ENCODE assay signal across 18 cellular contexts in the genomic region with DNA sequence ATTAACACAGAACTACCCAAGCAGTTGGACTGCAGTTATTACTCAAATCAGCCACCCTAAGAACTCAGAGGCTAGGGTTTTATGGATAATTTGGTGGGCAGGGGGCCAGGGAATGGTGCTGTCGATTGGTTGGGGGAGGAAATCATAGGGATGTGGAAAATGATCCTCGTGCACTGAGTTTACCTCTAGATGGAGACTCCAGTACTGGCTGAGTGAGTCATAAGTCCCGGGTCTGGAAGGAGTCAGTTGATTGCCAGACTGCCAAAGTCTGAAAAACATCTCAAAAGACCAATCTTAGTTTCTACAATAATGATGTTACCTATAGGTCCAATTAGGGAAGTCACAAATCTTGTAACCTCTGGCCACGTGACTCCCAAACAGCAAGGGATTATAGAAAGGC.
DNase-seq lines count a peak whose midpoint lies in the region; ATAC-seq and TF ChIP-seq lines count a peak whose summit lies in the region.
"Had no signal": no experiment of that assay in that cellular context is flagged by ENCODE, and none has a peak within 500 bp of the region (broad histone marks: within the 10 kb centered on the region; RNA-seq: fewer than 3 reads in every experiment).

No MANE protein-coding gene starts in this region.

- no peak overlapping the region for H2BK12ac ChIP-seq in neuronal stem cell (ENCODE audit: low read length)

- H3K79me2 ChIP-seq in PC-3 (ENCODE audit: low read length) = no peaks in the 10 kb centered on the region

- WGBS in neuronal stem cell (ENCODE audit: extremely low coverage in 2 of 2, insufficient read length in 2 of 2, insufficient replicate concordance in 1 of 2), 2 donors = no CpG with 5 or more reads among the region's 4 CpGs

- ATAC-seq in PC-3 (0 out of 2 replicates have a peak, but pooled peaks have one; percentile 29), HG02763 (IDR thresholded peaks at IDR 0.05; ENCODE audit: unreplicated experiment) (no peak)
- ATAC-seq in activated CD4-positive, alpha-beta T cell treated with anti-CD3 and anti-CD28 coated beads for 36 hours = no peak
- ATAC-seq: mucosa of descending colon, SK-N-SH treated with all-trans-retinoic acid at 6 μM for 48 hours had no signal

- H3K27me3 ChIP-seq in PC-3 (ENCODE audit: low read length) (no peaks in the 10 kb centered on the region), neuronal stem cell (ENCODE audit: control insufficient read depth in 3 of 3, insufficient read depth in 3 of 3, low read depth in 1 of 3, low read length in 3 of 3) (no peaks in the 10 kb centered on the region)

- H3K27me3 Mint-ChIP-seq in activated CD4-positive, alpha-beta memory T cell treated with anti-CD3 and anti-CD28 coated beads for 36 hours = no peaks in the 10 kb centered on the region
- no peaks in the 10 kb centered on the region for H3K27me3 Mint-ChIP-seq in activated CD4-positive, alpha-beta T cell treated with anti-CD3 and anti-CD28 coated beads for 36 hours
- H3K27me3 Mint-ChIP-seq in activated T-helper 2 cell treated with anti-CD3 and anti-CD28 coated beads, Interferon-gamma antibody, Interleukin-2, Interleukin-4, amounts not matched to agents 10 μg/mL and 5 μg/mL and 100 μg/mL, durations not matched to agents 14 hours and 24 hours and 36 hours (ENCODE audit: low read depth) = no peaks in the 10 kb centered on the region

- H2BK120ac ChIP-seq in neuronal stem cell (ENCODE audit: low read depth, low read length) = no peak overlapping the region

- no peaks in the 10 kb centered on the region for H3K36me3 Mint-ChIP-seq in activated CD4-positive, alpha-beta memory T cell treated with anti-CD3 and anti-CD28 coated beads for 36 hours
- no peaks in the 10 kb centered on the region for H3K36me3 Mint-ChIP-seq in activated CD4-positive, alpha-beta T cell treated with anti-CD3 and anti-CD28 coated beads for 36 hours (ENCODE audit: low read depth)
- no peaks in the 10 kb centered on the region for H3K36me3 Mint-ChIP-seq in activated T-helper 2 cell treated with anti-CD3 and anti-CD28 coated beads, Interferon-gamma antibody, Interleukin-2, Interleukin-4, amounts not matched to agents 10 μg/mL and 5 μg/mL and 100 μg/mL, durations not matched to agents 14 hours and 24 hours and 36 hours (ENCODE audit: low read depth)

- no peak overlapping the region for H3K4me3 Mint-ChIP-seq in activated CD4-positive, alpha-beta memory T cell treated with anti-CD3 and anti-CD28 coated beads for 36 hours
- no peak overlapping the region for H3K4me3 Mint-ChIP-seq in activated CD4-positive, alpha-beta T cell treated with anti-CD3 and anti-CD28 coated beads for 36 hours
- no peak overlapping the region for H3K4me3 Mint-ChIP-seq in activated T-helper 2 cell treated with anti-CD3 and anti-CD28 coated beads, Interferon-gamma antibody, Interleukin-2, Interleukin-4, amounts not matched to agents 10 μg/mL and 5 μg/mL and 100 μg/mL, durations not matched to agents 14 hours and 24 hours and 36 hours (ENCODE audit: low read depth)

- H4K91ac ChIP-seq in neuronal stem cell (ENCODE audit: low read depth, low read length, poor library complexity) = no peak overlapping the region

- POLR2A ChIA-PET in PC-3 (lab: Charles Lee; ENCODE audit: unreplicated experiment) = no interaction called here
- POLR2A ChIA-PET in activated CD4-positive, alpha-beta memory T cell treated with anti-CD3 and anti-CD28 coated beads for 36 hours (lab: Charles Lee) = no interaction called here
- POLR2A ChIA-PET in activated CD4-positive, alpha-beta T cell treated with anti-CD3 and anti-CD28 coated beads for 36 hours (lab: Charles Lee) = no interaction called here

- CTCF ChIA-PET in PC-3 (lab: Charles Lee) = no interaction called here
- CTCF ChIA-PET in activated CD4-positive, alpha-beta memory T cell treated with anti-CD3 and anti-CD28 coated beads for 36 hours (lab: Charles Lee) = no interaction called here
- CTCF ChIA-PET in activated CD4-positive, alpha-beta T cell treated with anti-CD3 and anti-CD28 coated beads for 36 hours (lab: Charles Lee) = no interaction called here

- H3K9me2 ChIP-seq in PC-3 (replicated peaks; ENCODE audit: low read length) = no peaks in the 10 kb centered on the region

- DNase-seq in ELR (ENCODE audit: low read depth) (peak; percentile 19), PC-3 (peak; percentile 42), epithelial cell of proximal tubule (ENCODE audit: low read depth) (no peak), neuronal stem cell (ENCODE audit: low spot score) (peak; percentile 0)
- DNase-seq in activated CD4-positive, alpha-beta memory T cell treated with anti-CD3 and anti-CD28 coated beads for 36 hours = no peak
- DNase-seq in activated CD4-positive, alpha-beta T cell treated with anti-CD3 and anti-CD28 coated beads for 36 hours = no peak
- DNase-seq in activated T-helper 2 cell treated with anti-CD3 and anti-CD28 coated beads, Interferon-gamma antibody, Interleukin-2, Interleukin-4, amounts not matched to agents 10 μg/mL and 5 μg/mL and 100 μg/mL, durations not matched to agents 14 hours and 24 hours and 36 hours (ENCODE audit: low spot score) = no peak
- DNase-seq: activated CD4-positive, alpha-beta T cell treated with anti-CD3 and anti-CD28 coated beads for 48 hours; activated effector memory CD4-positive, alpha-beta T cell treated with anti-CD3 and anti-CD28 coated beads, Interleukin-2, amount 50 U/mL, for 16 hours; amniotic stem cell; COR-L47; H7; left ventricle myocardium inferior; NCI-H1417; nucleus accumbens had no signal

- H2AK5ac ChIP-seq in neuronal stem cell (ENCODE audit: low read depth, low read length) = no peak overlapping the region

- H2BK15ac ChIP-seq in neuronal stem cell (ENCODE audit: low read length) = no peak overlapping the region

- H4K8ac ChIP-seq in neuronal stem cell (ENCODE audit: low read depth, low read length) = no peak overlapping the region

- H3K9ac ChIP-seq in PC-3 (ENCODE audit: low read length) = no peak overlapping the region
- H3K9ac ChIP-seq in neuronal stem cell (ENCODE audit: low read depth, low read length, poor library complexity) = no peak overlapping the region

- H3K79me1 ChIP-seq in neuronal stem cell (ENCODE audit: low read depth, low read length) = no peaks in the 10 kb centered on the region

- TF ChIP-seq CTCF in PC-3 (conservative IDR thresholded peaks at IDR 0.05; ENCODE audit: low read depth, low read length) (peak; percentile 36; the same call in 1 of the 2 replicates), epithelial cell of proximal tubule (conservative IDR thresholded peaks at IDR 0.05; ENCODE audit: low read depth, low read length) (peak; percentile 36)

- H3K4me1 ChIP-seq in PC-3 (ENCODE audit: insufficient read depth, low read length) = no peaks in the 10 kb centered on the region
- H3K4me1 ChIP-seq in neuronal stem cell (ENCODE audit: control insufficient read depth in 2 of 2, insufficient read depth in 1 of 2, low read depth in 1 of 2, low read length in 2 of 2) = no peaks in the 10 kb centered on the region
- H3K4me1 ChIP-seq: left ventricle myocardium inferior had no signal

- H3K4me3 ChIP-seq in PC-3 (ENCODE audit: low read length) (no peak overlapping the region), epithelial cell of proximal tubule (ENCODE audit: low read depth, low read length) (no peak overlapping the region), neuronal stem cell (ENCODE audit: low read length in 2 of 2) (no peak overlapping the region)
- H3K4me3 ChIP-seq: left ventricle myocardium inferior, mucosa of descending colon had no signal

- no peak overlapping the region for H3K18ac ChIP-seq in neuronal stem cell (ENCODE audit: low read length)

- H3K27ac ChIP-seq in PC-3 (ENCODE audit: low read length) (no peak overlapping the region), neuronal stem cell (replicated peaks; ENCODE audit: low read length) (no peak overlapping the region)
- H3K27ac ChIP-seq: left ventricle myocardium inferior had no signal

- intact Hi-C loops in PC-3 (cut with micrococcal nuclease) = no loop called here
- intact Hi-C loops in activated CD4-positive, alpha-beta memory T cell treated with anti-CD3 and anti-CD28 coated beads for 36 hours (cut with micrococcal nuclease) = no loop called here
- intact Hi-C loops in activated CD4-positive, alpha-beta T cell treated with anti-CD3 and anti-CD28 coated beads for 36 hours (cut with DNase I, micrococcal nuclease) = no loop called here
- intact Hi-C loops in activated T-helper 2 cell treated with anti-CD3 and anti-CD28 coated beads, Interferon-gamma antibody, Interleukin-2, Interleukin-4, amounts not matched to agents 10 μg/mL and 5 μg/mL and 100 μg/mL, durations not matched to agents 14 hours and 24 hours and 36 hours (cut with micrococcal nuclease) = no loop called here

- H3K9me3 ChIP-seq in PC-3 (ENCODE audit: low read length) = no peaks in the 10 kb centered on the region
- H3K9me3 ChIP-seq in neuronal stem cell (replicated peaks in 1 of 2; ENCODE audit: control insufficient read depth in 2 of 2, insufficient read depth in 1 of 2, low read depth in 1 of 2, low read length in 2 of 2) = no peaks in the 10 kb centered on the region
- H3K9me3 ChIP-seq: left ventricle myocardium inferior, mucosa of descending colon had no signal

- no peaks in the 10 kb centered on the region for H3F3A ChIP-seq in PC-3 (ENCODE audit: low read length, unreplicated experiment)

- H3K4me2 ChIP-seq in PC-3 (ENCODE audit: low read length) (no peak overlapping the region), neuronal stem cell (ENCODE audit: insufficient read depth, low read length, poor library complexity, severe bottlenecking) (no peak overlapping the region)

- no peak overlapping the region for H3K14ac ChIP-seq in neuronal stem cell (ENCODE audit: low read length)

- H3K4me1 Mint-ChIP-seq in activated CD4-positive, alpha-beta memory T cell treated with anti-CD3 and anti-CD28 coated beads for 36 hours (ENCODE audit: low read depth) = no peaks in the 10 kb centered on the region
- no peaks in the 10 kb centered on the region for H3K4me1 Mint-ChIP-seq in activated CD4-positive, alpha-beta T cell treated with anti-CD3 and anti-CD28 coated beads for 36 hours
- no peaks in the 10 kb centered on the region for H3K4me1 Mint-ChIP-seq in activated T-helper 2 cell treated with anti-CD3 and anti-CD28 coated beads, Interferon-gamma antibody, Interleukin-2, Interleukin-4, amounts not matched to agents 10 μg/mL and 5 μg/mL and 100 μg/mL, durations not matched to agents 14 hours and 24 hours and 36 hours (ENCODE audit: low read depth)

- H3K4ac ChIP-seq in neuronal stem cell (ENCODE audit: low read length) = no peak overlapping the region

- no peaks in the 10 kb centered on the region for H3K9me3 Mint-ChIP-seq in activated CD4-positive, alpha-beta memory T cell treated with anti-CD3 and anti-CD28 coated beads for 36 hours
- H3K9me3 Mint-ChIP-seq in activated CD4-positive, alpha-beta T cell treated with anti-CD3 and anti-CD28 coated beads for 36 hours (ENCODE audit: low read depth) = peaks cover 6% of the 10 kb centered on the region
- H3K9me3 Mint-ChIP-seq in activated T-helper 2 cell treated with anti-CD3 and anti-CD28 coated beads, Interferon-gamma antibody, Interleukin-2, Interleukin-4, amounts not matched to agents 10 μg/mL and 5 μg/mL and 100 μg/mL, durations not matched to agents 14 hours and 24 hours and 36 hours = peaks cover 6% of the 10 kb centered on the region

- H3K27ac Mint-ChIP-seq in activated CD4-positive, alpha-beta memory T cell treated with anti-CD3 and anti-CD28 coated beads for 36 hours = no peak overlapping the region
- H3K27ac Mint-ChIP-seq in activated CD4-positive, alpha-beta T cell treated with anti-CD3 and anti-CD28 coated beads for 36 hours = no peak overlapping the region
- no peak overlapping the region for H3K27ac Mint-ChIP-seq in activated T-helper 2 cell treated with anti-CD3 and anti-CD28 coated beads, Interferon-gamma antibody, Interleukin-2, Interleukin-4, amounts not matched to agents 10 μg/mL and 5 μg/mL and 100 μg/mL, durations not matched to agents 14 hours and 24 hours and 36 hours

- H2BK5ac ChIP-seq in neuronal stem cell (ENCODE audit: low read length) = no peak overlapping the region

- no peak overlapping the region for H3K23ac ChIP-seq in neuronal stem cell (ENCODE audit: low read depth, low read length, poor library complexity)

- H3K36me3 ChIP-seq in PC-3 (ENCODE audit: low read depth, low read length) = no peaks in the 10 kb centered on the region
- H3K36me3 ChIP-seq in neuronal stem cell (replicated peaks in 1 of 2; ENCODE audit: control insufficient read depth in 2 of 2, insufficient read depth in 2 of 2, low read length in 2 of 2) = no peaks in the 10 kb centered on the region
- H3K36me3 ChIP-seq: left ventricle myocardium inferior had no signal

- H2AFZ ChIP-seq in PC-3 (ENCODE audit: low read length) (no peak overlapping the region), neuronal stem cell (ENCODE audit: low read length) (no peak overlapping the region)

- no peaks in the 10 kb centered on the region for H4K20me1 ChIP-seq in PC-3 (ENCODE audit: low read length)

- no TSS peak for BruUV-seq in PC-3 (replicated peaks; lab: Mats Ljungman, UMichigan)

Comparison
In these comparisons a context has a peak if more than half of its experiments do, and no peak if none do; other contexts are left out.
1. DNase-seq: peak in ELR (single experiment), PC-3 (single experiment) and neuronal stem cell (single experiment); none in epithelial cell of proximal tubule (single experiment), activated CD4-positive, alpha-beta memory T cell treated with anti-CD3 and anti-CD28 coated beads for 36 hours (single experiment), activated CD4-positive, alpha-beta T cell treated with anti-CD3 and anti-CD28 coated beads for 36 hours (single experiment) and activated T-helper 2 cell treated with anti-CD3 and anti-CD28 coated beads, Interferon-gamma antibody, Interleukin-2, Interleukin-4, amounts not matched to agents 10 μg/mL and 5 μg/mL and 100 μg/mL, durations not matched to agents 14 hours and 24 hours and 36 hours (single experiment).